In the genomic region with DNA sequence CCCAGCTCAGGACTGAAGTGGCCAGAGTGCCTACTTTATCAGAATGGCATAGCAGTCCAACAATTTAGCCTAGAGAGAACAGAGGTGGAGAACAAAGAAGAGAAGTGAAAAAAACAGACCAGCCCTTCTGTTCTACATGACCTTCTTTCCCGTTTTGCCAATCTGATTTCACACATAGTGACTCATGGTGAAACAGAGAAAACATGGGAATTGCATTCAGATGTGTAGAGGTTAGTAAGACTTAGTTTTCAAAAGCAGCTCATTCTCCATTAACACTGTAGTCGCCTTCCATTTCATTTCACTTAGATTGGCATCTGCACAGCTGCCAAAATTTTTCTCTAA, we compare ENCODE assay signal across 8 cellular contexts. TPM values are rescaled to one million over a fixed set of nuclear protein-coding genes. Genes with fewer than 3 reads are reported as not detected.
A peak's percentile ranks its signal among the peaks of the same experiment; 100 is the strongest.
DNase-seq lines count a peak whose midpoint lies in the region; ATAC-seq and TF ChIP-seq lines count a peak whose summit lies in the region.

No MANE protein-coding gene starts in this region.

- CTCF ChIA-PET in AG04449 (lab: Yijun Ruan, JAX): interaction anchor here (1.5 kb wide), 1 partner anchor 36 kb away, joined by 6 read pairs; no protein-coding TSS in a partner anchor

- POLR2A ChIA-PET in AG04449 (lab: Yijun Ruan, JAX): interaction anchor here (0.5 to 2.2 kb wide), 6 partner anchors 9 to 72 kb away, joined by 3 to 9 read pairs (median 4); a partner anchor contains a TSS

- ATAC-seq in GM21515 (IDR thresholded peaks at IDR 0.05; ENCODE audit: unreplicated experiment): peak; percentile 0
- peak; percentile 45 for ATAC-seq in omental fat pad (ENCODE audit: low FRiP score)

- DNase-seq in AG04449 (ENCODE audit: low read depth, low spot score) (no peak), SW480 (ENCODE audit: low spot score) (peak; percentile 47), fibroblast of mammary gland (ENCODE audit: low read depth) (peak; percentile 94), omental fat pad (ENCODE audit: low spot score) (no peak), NCI-H2196 (lab: John Stamatoyannopoulos, UW; ENCODE audit: unreplicated experiment) (no peak), NCI-H1105 treated with DMSO at 0.1 percent for 48 hours (lab: John Stamatoyannopoulos, UW) (no peak)
- DNase-seq in activated CD4-positive, alpha-beta T cell treated with anti-CD3 and anti-CD28 coated beads, Interleukin-2, amount 50 U/mL, for 48 hours: no peak

- H3K4me3 ChIP-seq in AG04449 (ENCODE audit: low read depth, low read length) (peak overlapping the region; percentile 85), fibroblast of mammary gland (ENCODE audit: control insufficient read depth, low read depth, low read length) (peak overlapping the region; percentile 98)

- TF ChIP-seq CTCF in AG04449 (IDR thresholded peaks at IDR 0.05; ENCODE audit: insufficient read depth, low read length, missing control alignments) (no peak), fibroblast of mammary gland (conservative IDR thresholded peaks at IDR 0.05; ENCODE audit: control insufficient read depth, insufficient read depth, low read depth, low read length) (no peak), omental fat pad (IDR thresholded peaks at IDR 0.05) (no peak)

RNA-seq across cellular contexts. Expression of a gene that starts 0.4 kb away (rescaled TPM):
- 100 to 1,000 TPM; 113 to 215 (median 199) TPM for total RNA-seq in omental fat pad

RNA-seq across cellular contexts. Expression of a gene that starts 4.1 kb away (rescaled TPM):
- total RNA-seq in omental fat pad: 10 to 100 TPM; 39.1 to 78.8 (median 42.6) TPM

RNA-seq across cellular contexts. Expression of a gene that starts 32.2 kb away (rescaled TPM):
- total RNA-seq in omental fat pad: 10 to 100 TPM; 27.6 to 41.8 (median 30.2) TPM

RNA-seq across cellular contexts. Expression of a gene that starts 38.1 kb away (rescaled TPM):
- total RNA-seq in omental fat pad: not detected

Comparison
In these comparisons a context has a peak if more than half of its experiments do, and no peak if none do; other contexts are left out.
1. DNase-seq: peak in SW480 (single experiment) and fibroblast of mammary gland (single experiment); none in AG04449 (single experiment), omental fat pad (single experiment), NCI-H2196 (single experiment), NCI-H1105 treated with DMSO at 0.1 percent for 48 hours (single experiment) and activated CD4-positive, alpha-beta T cell treated with anti-CD3 and anti-CD28 coated beads, Interleukin-2, amount 50 U/mL, for 48 hours (0 of 2).